Comparison of ENCODE assay signal across 1 cellular context in genomic region chr4:157898836-157899605, GRCh38.
TF ChIP-seq lines count a peak whose summit lies in the region.

No MANE protein-coding gene starts in this region.

TF ChIP-seq in GM23338, 12 proteins besides CTCF, POLR2A, EP300 and RAD21 (continued from another document):
- TF ChIP-seq ZNF462 (CRISPR knock-in tag; IDR thresholded peaks at IDR 0.05) (no peak), JUNB (IDR thresholded peaks at IDR 0.05; ENCODE audit: unreplicated experiment) (no peak), NANOG (IDR thresholded peaks at IDR 0.05; ENCODE audit: borderline replicate concordance) (no peak)
TF ChIP-seq in GM23338: peak in this region for 0.
